In the genomic region with DNA sequence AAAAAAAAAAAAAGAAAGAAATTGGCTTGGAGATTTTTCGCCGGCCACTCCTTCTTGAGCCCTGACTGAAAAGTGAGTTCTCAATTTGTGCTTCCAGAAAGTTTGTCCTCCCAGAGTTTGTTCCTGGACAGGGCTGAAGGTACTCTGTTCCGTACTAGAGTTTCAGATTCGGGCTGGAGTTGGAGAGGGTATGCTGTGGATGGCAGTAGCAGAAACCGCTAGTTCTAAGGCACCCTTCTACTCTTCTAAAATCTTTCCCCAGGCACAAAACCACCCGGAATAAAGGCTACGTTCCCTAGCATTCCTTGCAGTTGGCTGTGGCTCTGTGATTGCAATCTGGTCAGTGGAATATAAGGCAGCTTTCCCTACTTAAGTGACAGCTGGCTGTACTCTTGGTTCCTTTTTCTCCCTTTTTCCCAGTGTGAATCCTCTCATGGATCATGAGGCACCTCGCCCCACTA, we compare ENCODE assay signal across 8 cellular contexts. TPM values are rescaled to one million over a fixed set of nuclear protein-coding genes. Genes with fewer than 3 reads are reported as not detected.
A peak's percentile ranks its signal among the peaks of the same experiment; 100 is the strongest.
DNase-seq lines count a peak whose midpoint lies in the region; ATAC-seq and TF ChIP-seq lines count a peak whose summit lies in the region.

No MANE protein-coding gene starts in this region.

- H3K27me3 Mint-ChIP-seq in naive B cell: no peaks in the 10 kb centered on the region

- no peaks in the 10 kb centered on the region for H3K27me3 ChIP-seq in dorsolateral prefrontal cortex

- CTCF ChIA-PET in OCI-LY7 (lab: Charles Lee; ENCODE audit: unreplicated experiment): no interaction called here

- H3K9me3 Mint-ChIP-seq in naive B cell: no peaks in the 10 kb centered on the region

- no peaks in the 10 kb centered on the region for H3K9me3 ChIP-seq in OCI-LY7 (ENCODE audit: low read length)

- ATAC-seq in naive B cell (ENCODE audit: low read depth in 2 of 2) (no peak), HG03135 (IDR thresholded peaks at IDR 0.05; ENCODE audit: unreplicated experiment) (no peak)

- peak overlapping the region in 5 of 6 donors; percentile 29 to 96 (median 85) for H3K27ac Mint-ChIP-seq in naive B cell

- DNase-seq in NCI-H1417 (lab: John Stamatoyannopoulos, UW) (peak in 2 of 3 experiments; percentile 13 to 51), NCI-H1417 treated with DMSO at 0.1 percent for 48 hours (lab: John Stamatoyannopoulos, UW) (no peak), OCI-LY7 (ENCODE audit: low spot score) (no peak), dorsolateral prefrontal cortex (no peak), naive B cell (no peak), posterior cingulate gyrus (no peak), KG1 (lab: John Stamatoyannopoulos, UW) (no peak)

- POLR2A ChIA-PET in OCI-LY7 (lab: Charles Lee): interaction anchor here (0.6 to 0.7 kb wide), 2 partner anchors 55 to 245 kb away, joined by 3 to 4 read pairs; no protein-coding TSS in a partner anchor

- H4K20me1 ChIP-seq in OCI-LY7 (ENCODE audit: insufficient read depth, low read length): no peaks in the 10 kb centered on the region

- H3K4me3 ChIP-seq in OCI-LY7 (ENCODE audit: low read depth, low read length, poor library complexity, severe bottlenecking) (peak overlapping the region; percentile 72), dorsolateral prefrontal cortex (peak overlapping the region; percentile 68 to 97 (median 85))

- H3K27ac ChIP-seq in OCI-LY7 (ENCODE audit: low read depth, low read length, poor library complexity, severe bottlenecking) (no peak overlapping the region), dorsolateral prefrontal cortex (peak overlapping the region in 42 of 59 donors; percentile 59 to 97 (median 91))

- H3K4me1 Mint-ChIP-seq in naive B cell: peaks cover 19 to 40% (median 39%) of the 10 kb centered on the region in 3 donors

- no TSS peak for BruUV-seq in OCI-LY7 (replicated peaks; lab: Mats Ljungman, UMichigan)

- H3K36me3 Mint-ChIP-seq in naive B cell: no peaks in the 10 kb centered on the region

- peaks cover 34% of the 10 kb centered on the region for H3K4me1 ChIP-seq in OCI-LY7 (ENCODE audit: insufficient read depth, low read length, poor library complexity, severe bottlenecking)

- H2AFZ ChIP-seq in OCI-LY7 (ENCODE audit: low read length): peak overlapping the region; percentile 30; the same call in 1 of the 2 replicates

- intact Hi-C loops in OCI-LY7 (cut with micrococcal nuclease; ENCODE audit: unreplicated experiment) (no loop called here), dorsolateral prefrontal cortex (cut with DNase I) (no loop called here), posterior cingulate gyrus (cut with DNase I) (no loop called here)

- TF ChIP-seq CTCF in OCI-LY7 (conservative IDR thresholded peaks at IDR 0.05; ENCODE audit: low read length): no peak
- no peak for TF ChIP-seq CTCF in dorsolateral prefrontal cortex (IDR thresholded peaks at IDR 0.05 in 54 of 56, conservative IDR thresholded peaks at IDR 0.05 in 2 of 56; ENCODE audit: low read depth in 1 of 56, partially characterized antibody in 56 of 56)

- peak overlapping the region; percentile 99 for H3K4me2 ChIP-seq in OCI-LY7 (ENCODE audit: low read length)

- H3K9me2 ChIP-seq in OCI-LY7 (ENCODE audit: insufficient read depth, low read length): no peaks in the 10 kb centered on the region

- peak overlapping the region; percentile 85 to 98 (median 94) for H3K4me3 Mint-ChIP-seq in naive B cell

- no peaks in the 10 kb centered on the region for H3K79me2 ChIP-seq in OCI-LY7 (ENCODE audit: insufficient read depth, low read depth, low read length)

- 0 out of 2 replicates have a peak, but pooled peaks cover 4% of the 10 kb centered on the region for H3K36me3 ChIP-seq in OCI-LY7 (ENCODE audit: insufficient read depth, low read length)

RNA-seq across cellular contexts. Expression of gene HEATR6, which starts 0.7 kb away (rescaled TPM):
- 9.6 and 10.4 TPM in 2 replicates for total RNA-seq in OCI-LY7 (2014; rRNA removed; shearing (Covaris generic))
- total RNA-seq in OCI-LY7 (2022): 6.6 and 8.7 TPM in 2 replicates
- total RNA-seq in dorsolateral prefrontal cortex: 10 to 100 TPM; 16.1 to 40.4 (median 23.7) TPM
- polyA plus RNA-seq in naive B cell (ENCODE audit: low read depth in 6 of 6): 10 to 100 TPM; 10.1 to 19.1 (median 15.8) TPM

Comparison
In these comparisons a context has a peak if more than half of its experiments do, and no peak if none do; other contexts are left out.
1. DNase-seq: peak in NCI-H1417 (2 of 3); none in NCI-H1417 treated with DMSO at 0.1 percent for 48 hours (single experiment), OCI-LY7 (single experiment), dorsolateral prefrontal cortex (0 of 10), naive B cell (single experiment), posterior cingulate gyrus (0 of 10) and KG1 (single experiment).